Comparison of ENCODE assay signal across 17 cellular contexts in the genomic region with DNA sequence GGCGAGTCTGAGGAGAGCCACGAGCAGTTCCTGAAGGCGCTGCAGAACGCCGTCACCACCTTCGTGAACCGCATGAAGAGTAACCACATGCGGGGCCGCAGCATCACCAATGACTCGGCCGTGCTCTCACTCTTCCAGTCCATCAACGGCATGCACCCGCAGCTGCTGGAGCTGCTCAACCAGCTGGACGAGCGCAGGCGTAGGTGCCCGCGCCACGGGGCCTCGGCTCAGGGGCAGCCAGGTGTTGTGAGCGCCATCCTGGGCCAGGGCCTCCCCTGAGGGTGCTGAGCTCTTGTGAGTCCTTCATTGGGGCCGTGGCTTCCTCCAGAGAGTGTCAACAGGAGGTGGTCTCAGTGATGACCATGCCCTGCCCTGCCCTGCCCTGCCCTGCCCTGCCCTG. TPM values are rescaled to one million over a fixed set of nuclear protein-coding genes. Genes with fewer than 3 reads are reported as not detected.
DNase-seq lines count a peak whose midpoint lies in the region; ATAC-seq, FAIRE-seq and TF ChIP-seq lines count a peak whose summit lies in the region.
"Had no signal": no experiment of that assay in that cellular context is flagged by ENCODE, and none has a peak within 500 bp of the region (broad histone marks: within the 10 kb centered on the region; RNA-seq: fewer than 3 reads in every experiment).

No MANE protein-coding gene starts in this region.

- FAIRE-seq in GM12878 (lab: Jason Lieb, UNC): no peak
- FAIRE-seq: A549, D721Med had no signal

- no peaks in the 10 kb centered on the region for H3K4me1 ChIP-seq in GM12878 (ENCODE audit: control insufficient read depth, insufficient read depth, low read length)
- no peaks in the 10 kb centered on the region for H3K4me1 ChIP-seq in neuronal stem cell (ENCODE audit: control insufficient read depth in 2 of 2, insufficient read depth in 1 of 2, low read depth in 1 of 2, low read length in 2 of 2)
- H3K4me1 ChIP-seq: BE2C had no signal

- BruUV-seq in GM12878 (replicated peaks; lab: Mats Ljungman, UMichigan): no TSS peak

- H4K8ac ChIP-seq in neuronal stem cell (ENCODE audit: low read depth, low read length): no peak overlapping the region

- intact Hi-C loops in GM12878 (cut with micrococcal nuclease; ENCODE audit: unreplicated experiment): no loop called here

- H3K27me3 ChIP-seq in GM12878 (replicated peaks in 1 of 2; ENCODE audit: control insufficient read depth in 2 of 2, insufficient read depth in 2 of 2, low read length in 1 of 2) (no peaks in the 10 kb centered on the region), neuronal stem cell (ENCODE audit: control insufficient read depth in 3 of 3, insufficient read depth in 3 of 3, low read depth in 1 of 3, low read length in 3 of 3) (no peaks in the 10 kb centered on the region)
- H3K27me3 ChIP-seq: BE2C had no signal

- peak; percentile 46; the same call in 1 of the 2 replicates for TF ChIP-seq POLR2A in GM12878 (IDR thresholded peaks at IDR 0.05; ENCODE audit: low read depth, low read length)

- peak overlapping the region; percentile 43 for H3K23ac ChIP-seq in neuronal stem cell (ENCODE audit: low read depth, low read length, poor library complexity)

- DNase-seq in stimulated activated naive CD8-positive, alpha-beta T cell treated with anti-CD3 and anti-CD28 coated beads, Interleukin-15, amount 100 ng/mL, for 72 hours: no peak
- DNase-seq in stimulated activated naive CD8-positive, alpha-beta T cell treated with anti-CD3 and anti-CD28 coated beads, Interleukin-15, Interleukin-2, amounts not matched to agents 100 U/mL and 50 U/mL, for 24 hours: no peak
- DNase-seq in GM12878 (ENCODE audit: low read depth, low spot score) (no peak), neuronal stem cell (ENCODE audit: low spot score) (no peak), NCI-H187 treated with DMSO at 0.1 percent for 48 hours (lab: John Stamatoyannopoulos, UW) (no peak), NCI-H2227 (lab: John Stamatoyannopoulos, UW; ENCODE audit: unreplicated experiment) (no peak)
- DNase-seq in stimulated activated CD4-positive, alpha-beta T cell treated with anti-CD3 and anti-CD28 coated beads, Interleukin-4, amount 100 ng/mL, for 1 hour: no peak
- DNase-seq: BE2C, COR-L47, DMS53, GF-D8, H9 had no signal

- no peak overlapping the region for H3K9ac ChIP-seq in GM12878 (ENCODE audit: control insufficient read depth, insufficient read depth, low read length)
- peak overlapping the region; percentile 60 for H3K9ac ChIP-seq in neuronal stem cell (ENCODE audit: low read depth, low read length, poor library complexity)

- 95% methylated on average over 22 of the region's 22 CpGs for WGBS in GM12878 (ENCODE audit: insufficient coverage, insufficient replicate concordance, low lambda C conversion rate, missing lambda C conversion rate)
- WGBS in neuronal stem cell (ENCODE audit: extremely low coverage in 2 of 2, insufficient read length in 2 of 2, insufficient replicate concordance in 1 of 2), 2 donors: no CpG with 5 or more reads among the region's 22 CpGs

- H3K4me2 ChIP-seq in GM12878 (ENCODE audit: control insufficient read depth, insufficient read depth) (no peak overlapping the region), neuronal stem cell (ENCODE audit: insufficient read depth, low read length, poor library complexity, severe bottlenecking) (no peak overlapping the region)
- H3K4me2 ChIP-seq: A549, GM23338 had no signal

- no peak overlapping the region for H3K4ac ChIP-seq in neuronal stem cell (ENCODE audit: low read length)

- in situ Hi-C loops in GM12878 (cut with MboI): no loop called here

- H4K91ac ChIP-seq in neuronal stem cell (ENCODE audit: low read depth, low read length, poor library complexity): no peak overlapping the region

- SMC1A ChIA-PET in GM12878 (lab: Charles Lee; ENCODE audit: uncharacterized antibody, unreplicated experiment): no interaction called here

- no peaks in the 10 kb centered on the region for H4K20me1 ChIP-seq in GM12878 (ENCODE audit: control insufficient read depth, insufficient read depth)

- H3K14ac ChIP-seq in neuronal stem cell (ENCODE audit: low read length): peak overlapping the region; percentile 56

- TF ChIP-seq EP300 in GM12878 (IDR thresholded peaks at IDR 0.05; ENCODE audit: borderline replicate concordance in 1 of 2, control insufficient read depth in 1 of 2, low read depth in 2 of 2, low read length in 2 of 2): no peak

- H3K4me3 ChIP-seq in GM12878 (no peak overlapping the region), neuronal stem cell (ENCODE audit: low read length in 2 of 2) (no peak overlapping the region)
- H3K4me3 ChIP-seq: A549, GM23338 had no signal

- no peaks in the 10 kb centered on the region; the same call in none of the 2 replicates for H3K79me2 ChIP-seq in GM12878 (ENCODE audit: control insufficient read depth, insufficient read depth, low read length)

- TF ChIP-seq RAD21 in GM12878 (IDR thresholded peaks at IDR 0.05; ENCODE audit: insufficient read depth, low read depth, low read length): no peak

- H2BK12ac ChIP-seq in neuronal stem cell (ENCODE audit: low read length): no peak overlapping the region

- H3K36me3 ChIP-seq in GM12878 (ENCODE audit: control insufficient read depth in 2 of 2, insufficient read depth in 2 of 2, low read length in 1 of 2) (peaks cover 19 to 48% of the 10 kb centered on the region in 2 experiments; a peak in 3 of 4 replicates), neuronal stem cell (replicated peaks in 1 of 2; ENCODE audit: control insufficient read depth in 2 of 2, insufficient read depth in 2 of 2, low read length in 2 of 2) (peaks cover 59 to 95% of the 10 kb centered on the region in 2 donors)

- no peak overlapping the region for H2AFZ ChIP-seq in GM12878 (ENCODE audit: control insufficient read depth, low read depth, low read length)
- no peak overlapping the region for H2AFZ ChIP-seq in neuronal stem cell (ENCODE audit: low read length)
- H2AFZ ChIP-seq: GM23338 had no signal

- peaks cover 17% of the 10 kb centered on the region for H3K4me1 Mint-ChIP-seq in stimulated activated naive CD8-positive, alpha-beta T cell treated with anti-CD3 and anti-CD28 coated beads, Interleukin-15, amount 100 ng/mL, for 72 hours

- no peaks in the 10 kb centered on the region for H3K27me3 Mint-ChIP-seq in stimulated activated naive CD8-positive, alpha-beta T cell treated with anti-CD3 and anti-CD28 coated beads, Interleukin-15, amount 100 ng/mL, for 72 hours

- no peak for TF ChIP-seq CTCF in GM12878 (IDR thresholded peaks at IDR 0.05 in 2 of 3, conservative IDR thresholded peaks at IDR 0.05 in 1 of 3; ENCODE audit: control insufficient read depth in 2 of 3, extremely low read depth in 1 of 3, insufficient read depth in 1 of 3, low read depth in 3 of 3, low read length in 3 of 3)

- H3K18ac ChIP-seq in neuronal stem cell (ENCODE audit: low read length): no peak overlapping the region

- CTCF ChIA-PET in GM12878 (lab: Yijun Ruan, JAX): no interaction called here

- H3K9me3 Mint-ChIP-seq in stimulated activated naive CD8-positive, alpha-beta T cell treated with anti-CD3 and anti-CD28 coated beads, Interleukin-15, amount 100 ng/mL, for 72 hours: no peaks in the 10 kb centered on the region
- H3K9me3 Mint-ChIP-seq: CD8-positive, alpha-beta T cell; GM23338; H9 had no signal

- RAD21 ChIA-PET in GM12878 (lab: Charles Lee; ENCODE audit: unreplicated experiment): no interaction called here

- no peak overlapping the region for H2BK15ac ChIP-seq in neuronal stem cell (ENCODE audit: low read length)

- H3K9me3 ChIP-seq in GM12878 (replicated peaks; ENCODE audit: control insufficient read depth, insufficient read depth, low read length) (no peaks in the 10 kb centered on the region), neuronal stem cell (replicated peaks in 1 of 2; ENCODE audit: control insufficient read depth in 2 of 2, insufficient read depth in 1 of 2, low read depth in 1 of 2, low read length in 2 of 2) (no peaks in the 10 kb centered on the region)
- H3K9me3 ChIP-seq: A549, BE2C had no signal

- H3K27ac Mint-ChIP-seq in stimulated activated naive CD8-positive, alpha-beta T cell treated with anti-CD3 and anti-CD28 coated beads, Interleukin-15, amount 100 ng/mL, for 72 hours: no peak overlapping the region
- H3K27ac Mint-ChIP-seq: CD8-positive, alpha-beta T cell; GM23338; H9 had no signal

- H3K79me1 ChIP-seq in neuronal stem cell (ENCODE audit: low read depth, low read length): peaks cover 15% of the 10 kb centered on the region

- no peak overlapping the region for H3K4me3 Mint-ChIP-seq in stimulated activated naive CD8-positive, alpha-beta T cell treated with anti-CD3 and anti-CD28 coated beads, Interleukin-15, amount 100 ng/mL, for 72 hours
- H3K4me3 Mint-ChIP-seq: CD8-positive, alpha-beta T cell; GM23338; H9 had no signal

- no peak overlapping the region for H2AK5ac ChIP-seq in neuronal stem cell (ENCODE audit: low read depth, low read length)

- no peak overlapping the region for H2BK5ac ChIP-seq in neuronal stem cell (ENCODE audit: low read length)

- no peak overlapping the region for H2BK120ac ChIP-seq in neuronal stem cell (ENCODE audit: low read depth, low read length)

- H3K27ac ChIP-seq in GM12878 (ENCODE audit: control insufficient read depth, insufficient read depth): no peak overlapping the region
- no peak overlapping the region for H3K27ac ChIP-seq in neuronal stem cell (replicated peaks; ENCODE audit: low read length)
- H3K27ac ChIP-seq: A549, C4-2B had no signal

- POLR2A ChIA-PET in GM12878 (lab: Charles Lee): no interaction called here

- peak; percentile 14 for ATAC-seq in stimulated activated naive CD8-positive, alpha-beta T cell treated with anti-CD3 and anti-CD28 coated beads, Interleukin-15, amount 100 ng/mL, for 72 hours
- no peak for ATAC-seq in stimulated activated naive CD8-positive, alpha-beta T cell treated with anti-CD3 and anti-CD28 coated beads, Interleukin-15, Interleukin-2, amounts not matched to agents 100 U/mL and 50 U/mL, for 24 hours
- ATAC-seq in GM12878: no peak
- ATAC-seq: CD8-positive, alpha-beta T cell; GM23338 had no signal

RNA-seq across cellular contexts. Expression of gene MRPL12, which starts 7.4 kb away (rescaled TPM):
- 8.8 and 10.1 TPM in 2 replicates for total RNA-seq in GM12878 (2013; cell fraction: nucleolus; rRNA removed)
- total RNA-seq in GM12878 (2014; rRNA removed) (115 and 157 TPM in 2 replicates), GM12878 (2014; rRNA removed; fragmentation: Illumina TruSeq; extraction: Trizol) (37.5 and 42.7 TPM in 2 replicates), GM12878 (2021) (163 and 169 TPM in 2 replicates)
- polyA plus RNA-seq in GM12878 (2011; ENCODE audit: low read depth): 20.7 TPM
- polyA plus RNA-seq in GM12878 (2011; rRNA removed) (50.4 and 77.8 TPM in 2 replicates), GM12878 (2014; fragmentation: Illumina TruSeq; extraction: Trizol) (28.4 and 67.3 TPM in 2 replicates), GM12878 (2014; fragmentation: Nextera tagmentation; extraction: Ambion mirVana) (1 to 10 TPM; 1.3 to 4.5 TPM), GM12878 (2014; rRNA removed) (269 and 299 TPM in 2 replicates), GM12878 (2016; fragmentation: Nextera tagmentation; extraction: Ambion mirVana) (100 to 1,000 TPM; 235 to 247 TPM)
- polyA plus RNA-seq in GM12878 (2011; cell fraction: cytosol; rRNA removed): 118 and 173 TPM in 2 replicates
- 63.4 and 87.9 TPM in 2 replicates for polyA plus RNA-seq in GM12878 (2011; cell fraction: nucleus; rRNA removed)
- polyA plus RNA-seq in GM12878 (2012): 61.5 and 76.2 TPM in 2 replicates
- 25.1 and 41.4 TPM in 2 replicates for polyA minus RNA-seq in GM12878 (2011; rRNA and poly(A)+ RNA removed)
- polyA minus RNA-seq in GM12878 (2011; cell fraction: cytosol; rRNA and poly(A)+ RNA removed): 26.9 and 29.7 TPM in 2 replicates
- 6.0 and 18.1 TPM in 2 replicates for polyA minus RNA-seq in GM12878 (2011; cell fraction: nucleus; rRNA and poly(A)+ RNA removed)
- 75.2 TPM for polyA plus RNA-seq in neuronal stem cell (2013, experiment 1 of 2)
- polyA plus RNA-seq in neuronal stem cell (2013, experiment 2 of 2): 73.4 TPM

RNA-seq across cellular contexts. Expression of gene HGS, which starts 12.0 kb away (rescaled TPM):
- total RNA-seq in GM12878 (2013; cell fraction: nucleolus; rRNA removed): 118 and 143 TPM in 2 replicates
- total RNA-seq in GM12878 (2014; rRNA removed): 41.4 and 59.5 TPM in 2 replicates
- 23.2 and 29.3 TPM in 2 replicates for total RNA-seq in GM12878 (2014; rRNA removed; fragmentation: Illumina TruSeq; extraction: Trizol)
- 58.0 and 85.6 TPM in 2 replicates for total RNA-seq in GM12878 (2021)
- 26.6 TPM for polyA plus RNA-seq in GM12878 (2011; ENCODE audit: low read depth)
- 23.5 and 40.1 TPM in 2 replicates for polyA plus RNA-seq in GM12878 (2011; rRNA removed)
- polyA plus RNA-seq in GM12878 (2011; cell fraction: cytosol; rRNA removed): 34.2 and 50.9 TPM in 2 replicates
- 518 and 543 TPM in 2 replicates for polyA plus RNA-seq in GM12878 (2011; cell fraction: nucleus; rRNA removed)
- polyA plus RNA-seq in GM12878 (2012): 54.1 and 64.4 TPM in 2 replicates
- 29.2 and 51.0 TPM in 2 replicates for polyA plus RNA-seq in GM12878 (2014; fragmentation: Illumina TruSeq; extraction: Trizol)
- polyA plus RNA-seq in GM12878 (2014; fragmentation: Nextera tagmentation; extraction: Ambion mirVana): 1 to 10 TPM; 2.2 to 3.7 TPM
- polyA plus RNA-seq in GM12878 (2014; rRNA removed): 75.4 and 94.8 TPM in 2 replicates
- polyA plus RNA-seq in GM12878 (2016; fragmentation: Nextera tagmentation; extraction: Ambion mirVana): 10 to 100 TPM; 59.9 to 69.3 TPM
- 42.9 and 44.6 TPM in 2 replicates for polyA minus RNA-seq in GM12878 (2011; rRNA and poly(A)+ RNA removed)
- 22.3 and 29.3 TPM in 2 replicates for polyA minus RNA-seq in GM12878 (2011; cell fraction: cytosol; rRNA and poly(A)+ RNA removed)
- polyA minus RNA-seq in GM12878 (2011; cell fraction: nucleus; rRNA and poly(A)+ RNA removed): 49.6 and 81.2 TPM in 2 replicates
- 33.9 TPM for polyA plus RNA-seq in neuronal stem cell (2013, experiment 1 of 2)
- 31.7 TPM for polyA plus RNA-seq in neuronal stem cell (2013, experiment 2 of 2)

RNA-seq across cellular contexts. Expression of gene ARL16, which starts 12.2 kb away (rescaled TPM):
- total RNA-seq in GM12878 (2013; cell fraction: nucleolus; rRNA removed): 16.5 and 20.3 TPM in 2 replicates
- total RNA-seq in GM12878 (2014; rRNA removed) (41.9 and 42.1 TPM in 2 replicates), GM12878 (2014; rRNA removed; fragmentation: Illumina TruSeq; extraction: Trizol) (21.0 and 22.1 TPM in 2 replicates), GM12878 (2021) (18.6 and 25.6 TPM in 2 replicates)
- polyA plus RNA-seq in GM12878 (2011; ENCODE audit: low read depth): 29.5 TPM
- polyA plus RNA-seq in GM12878 (2011; rRNA removed) (26.8 and 34.3 TPM in 2 replicates), GM12878 (2014; fragmentation: Illumina TruSeq; extraction: Trizol) (15.9 and 27.4 TPM in 2 replicates), GM12878 (2014; fragmentation: Nextera tagmentation; extraction: Ambion mirVana) (10 to 100 TPM in 1 of 2 experiments, 1 to 10 TPM in 1; 4.7 to 20.8 TPM), GM12878 (2014; rRNA removed) (43.6 and 44.5 TPM in 2 replicates), GM12878 (2016; fragmentation: Nextera tagmentation; extraction: Ambion mirVana) (10 to 100 TPM; 46.5 to 47.6 TPM)
- 45.5 and 56.7 TPM in 2 replicates for polyA plus RNA-seq in GM12878 (2011; cell fraction: cytosol; rRNA removed)
- 15.8 and 23.1 TPM in 2 replicates for polyA plus RNA-seq in GM12878 (2011; cell fraction: nucleus; rRNA removed)
- polyA plus RNA-seq in GM12878 (2012): 24.6 and 26.5 TPM in 2 replicates
- polyA minus RNA-seq in GM12878 (2011; rRNA and poly(A)+ RNA removed): 12.5 and 18.9 TPM in 2 replicates
- polyA minus RNA-seq in GM12878 (2011; cell fraction: cytosol; rRNA and poly(A)+ RNA removed): 5.9 and 7.2 TPM in 2 replicates
- 6.4 and 10.4 TPM in 2 replicates for polyA minus RNA-seq in GM12878 (2011; cell fraction: nucleus; rRNA and poly(A)+ RNA removed)
- polyA plus RNA-seq in neuronal stem cell (2013, experiment 1 of 2): 41.9 TPM
- polyA plus RNA-seq in neuronal stem cell (2013, experiment 2 of 2): 43.1 TPM

RNA-seq across cellular contexts. Expression of gene SLC25A10, which starts 16.3 kb away (rescaled TPM):
- 9.2 and 29.9 TPM in 2 replicates for total RNA-seq in GM12878 (2013; cell fraction: nucleolus; rRNA removed)
- total RNA-seq in GM12878 (2014; rRNA removed) (50.1 and 52.6 TPM in 2 replicates), GM12878 (2014; rRNA removed; fragmentation: Illumina TruSeq; extraction: Trizol) (9.3 and 11.6 TPM in 2 replicates), GM12878 (2021) (38.5 and 41.7 TPM in 2 replicates)
- polyA plus RNA-seq in GM12878 (2011; ENCODE audit: low read depth): 4.1 TPM
- polyA plus RNA-seq in GM12878 (2011; rRNA removed) (2.7 and 10.2 TPM in 2 replicates), GM12878 (2014; fragmentation: Illumina TruSeq; extraction: Trizol) (1.1 and 11.6 TPM in 2 replicates), GM12878 (2014; fragmentation: Nextera tagmentation; extraction: Ambion mirVana) (1 to 10 TPM in 1 of 2 experiments, under 1 TPM in 1; 0.11 to 1.4 TPM), GM12878 (2014; rRNA removed) (33.0 and 43.1 TPM in 2 replicates), GM12878 (2016; fragmentation: Nextera tagmentation; extraction: Ambion mirVana) (10 to 100 TPM; 68.6 to 72.7 TPM)
- polyA plus RNA-seq in GM12878 (2011; cell fraction: cytosol; rRNA removed): 18.6 and 24.8 TPM in 2 replicates
- polyA plus RNA-seq in GM12878 (2011; cell fraction: nucleus; rRNA removed): 34.2 and 50.1 TPM in 2 replicates
- 12.3 and 12.9 TPM in 2 replicates for polyA plus RNA-seq in GM12878 (2012)
- polyA minus RNA-seq in GM12878 (2011; rRNA and poly(A)+ RNA removed): 4.9 and 12.2 TPM in 2 replicates
- polyA minus RNA-seq in GM12878 (2011; cell fraction: cytosol; rRNA and poly(A)+ RNA removed): 3.6 and 6.1 TPM in 2 replicates
- polyA minus RNA-seq in GM12878 (2011; cell fraction: nucleus; rRNA and poly(A)+ RNA removed): 6.2 and 15.2 TPM in 2 replicates
- 12.7 TPM for polyA plus RNA-seq in neuronal stem cell (2013, experiment 1 of 2)
- polyA plus RNA-seq in neuronal stem cell (2013, experiment 2 of 2): 12.8 TPM

RNA-seq across cellular contexts. Expression of gene CCDC137, which starts 29.3 kb away (rescaled TPM):
- total RNA-seq in GM12878 (2013; cell fraction: nucleolus; rRNA removed): 8.0 and 8.8 TPM in 2 replicates
- total RNA-seq in GM12878 (2014; rRNA removed): 21.9 and 23.3 TPM in 2 replicates
- 18.3 and 19.6 TPM in 2 replicates for total RNA-seq in GM12878 (2014; rRNA removed; fragmentation: Illumina TruSeq; extraction: Trizol)
- 32.0 and 35.1 TPM in 2 replicates for total RNA-seq in GM12878 (2021)
- 5.7 TPM for polyA plus RNA-seq in GM12878 (2011; ENCODE audit: low read depth)
- 7.7 and 13.7 TPM in 2 replicates for polyA plus RNA-seq in GM12878 (2011; rRNA removed)
- 12.6 and 24.0 TPM in 2 replicates for polyA plus RNA-seq in GM12878 (2011; cell fraction: cytosol; rRNA removed)
- 26.3 and 30.0 TPM in 2 replicates for polyA plus RNA-seq in GM12878 (2011; cell fraction: nucleus; rRNA removed)
- polyA plus RNA-seq in GM12878 (2012): 16.2 and 24.2 TPM in 2 replicates
- polyA plus RNA-seq in GM12878 (2014; fragmentation: Illumina TruSeq; extraction: Trizol): 20.9 and 32.6 TPM in 2 replicates
- 1 to 10 TPM; 2.2 to 5.1 TPM for polyA plus RNA-seq in GM12878 (2014; fragmentation: Nextera tagmentation; extraction: Ambion mirVana)
- 33.8 and 39.3 TPM in 2 replicates for polyA plus RNA-seq in GM12878 (2014; rRNA removed)
- 10 to 100 TPM; 44.6 to 45.4 TPM for polyA plus RNA-seq in GM12878 (2016; fragmentation: Nextera tagmentation; extraction: Ambion mirVana)
- 3.0 and 4.8 TPM in 2 replicates for polyA minus RNA-seq in GM12878 (2011; rRNA and poly(A)+ RNA removed)
- polyA minus RNA-seq in GM12878 (2011; cell fraction: cytosol; rRNA and poly(A)+ RNA removed): 5.2 and 6.8 TPM in 2 replicates
- 3.4 and 11.5 TPM in 2 replicates for polyA minus RNA-seq in GM12878 (2011; cell fraction: nucleus; rRNA and poly(A)+ RNA removed)
- polyA plus RNA-seq in neuronal stem cell (2013, experiment 1 of 2): 19.1 TPM
- 19.1 TPM for polyA plus RNA-seq in neuronal stem cell (2013, experiment 2 of 2)
